ENCODE assay signal across 8 cellular contexts in genomic region chr15:81301815-81302399, GRCh38. TPM values are rescaled to one million over a fixed set of nuclear protein-coding genes. Genes with fewer than 3 reads are reported as not detected.
A peak's percentile ranks its signal among the peaks of the same experiment; 100 is the strongest.
DNase-seq lines count a peak whose midpoint lies in the region; ATAC-seq lines count a peak whose summit lies in the region.

No MANE protein-coding gene starts in this region.

- peaks cover 0 to 7% (median 0%) of the 10 kb centered on the region in 11 experiments; a peak in 1 of 22 replicates for H3K9me3 ChIP-seq in BLaER1 treated with 17β-estradiol and CSF1 and Interleukin-3, amounts not matched to agents 10 nM and 100 nM (replicated peaks in 1 of 11)

- H3K9me3 Mint-ChIP-seq in activated CD4-positive, alpha-beta memory T cell treated with anti-CD3 and anti-CD28 coated beads, Interleukin-2, amount 10 ng/mL, durations not matched to agents 7 days and 5 days, result no peaks in the 10 kb centered on the region

- H3K36me3 ChIP-seq in BLaER1 treated with 17β-estradiol and CSF1 and Interleukin-3, amounts not matched to agents 10 nM and 100 nM, result peaks cover 67 to 89% (median 75%) of the 10 kb centered on the region in 11 experiments
- H3K36me3 ChIP-seq in rectal smooth muscle tissue (ENCODE audit: control insufficient read depth, insufficient read depth, low read length), result peaks cover 9% of the 10 kb centered on the region

- peak overlapping the region; percentile 78 for H3K27ac Mint-ChIP-seq in activated CD4-positive, alpha-beta memory T cell treated with anti-CD3 and anti-CD28 coated beads, Interleukin-2, amount 10 ng/mL, durations not matched to agents 7 days and 5 days

- no peaks in the 10 kb centered on the region for H3K27me3 ChIP-seq in BLaER1 treated with 17β-estradiol and CSF1 and Interleukin-3, amounts not matched to agents 10 nM and 100 nM
- no peaks in the 10 kb centered on the region for H3K27me3 ChIP-seq in rectal smooth muscle tissue (ENCODE audit: control insufficient read depth, insufficient read depth, low read length)

- ATAC-seq in GM19025 (IDR thresholded peaks at IDR 0.05; ENCODE audit: low read depth, unreplicated experiment) (peak; percentile 84), HG03097 (IDR thresholded peaks at IDR 0.05; ENCODE audit: low FRiP score, unreplicated experiment) (peak; percentile 87)

- peaks cover 98% of the 10 kb centered on the region for H3K36me3 Mint-ChIP-seq in activated CD4-positive, alpha-beta memory T cell treated with anti-CD3 and anti-CD28 coated beads, Interleukin-2, amount 10 ng/mL, durations not matched to agents 7 days and 5 days (ENCODE audit: low read depth)

- CTCF ChIA-PET in activated CD4-positive, alpha-beta memory T cell treated with anti-CD3 and anti-CD28 coated beads, Interleukin-2, amount 10 ng/mL, durations not matched to agents 7 days and 5 days (lab: Charles Lee), result interaction anchor here (0.7 to 5.5 kb wide), 8 partner anchors 9 to 311 kb away, joined by 3 to 35 read pairs (median 6); partner anchors contain the start of gene STARD5

- H3K27ac ChIP-seq in BLaER1 treated with 17β-estradiol and CSF1 and Interleukin-3, amounts not matched to agents 10 nM and 100 nM, result peak overlapping the region; percentile 2 to 74 (median 28); a peak in 16 of 22 replicates
- H3K27ac ChIP-seq in rectal smooth muscle tissue (ENCODE audit: low read depth, low read length), result no peak overlapping the region

- H4K20me1 ChIP-seq in BLaER1 treated with 17β-estradiol and CSF1 and Interleukin-3, amounts not matched to agents 10 nM and 100 nM, result peaks cover 0 to 28% (median 0%) of the 10 kb centered on the region in 11 experiments; a peak in 8 of 22 replicates

- peak overlapping the region; percentile 98 for H3K4me3 Mint-ChIP-seq in activated CD4-positive, alpha-beta memory T cell treated with anti-CD3 and anti-CD28 coated beads, Interleukin-2, amount 10 ng/mL, durations not matched to agents 7 days and 5 days

- peak overlapping the region in 8 of 10 experiments; percentile 11 to 77 (median 70); a peak in 13 of 20 replicates for H3K4me3 ChIP-seq in BLaER1 treated with 17β-estradiol and CSF1 and Interleukin-3, amounts not matched to agents 10 nM and 100 nM
- H3K4me3 ChIP-seq in rectal smooth muscle tissue (ENCODE audit: low read length), result peak overlapping the region; percentile 22

- peak overlapping the region; percentile 90 to 100 (median 98) for H3K4me2 ChIP-seq in BLaER1 treated with 17β-estradiol and CSF1 and Interleukin-3, amounts not matched to agents 10 nM and 100 nM

- H3K4me1 Mint-ChIP-seq in activated CD4-positive, alpha-beta memory T cell treated with anti-CD3 and anti-CD28 coated beads, Interleukin-2, amount 10 ng/mL, durations not matched to agents 7 days and 5 days, result peaks cover 58% of the 10 kb centered on the region

- peak overlapping the region in 2 of 11 experiments; percentile 3 to 42; a peak in 2 of 22 replicates for H3K9ac ChIP-seq in BLaER1 treated with 17β-estradiol and CSF1 and Interleukin-3, amounts not matched to agents 10 nM and 100 nM
- no peak overlapping the region for H3K9ac ChIP-seq in rectal smooth muscle tissue (ENCODE audit: low read length)

- H3K4me1 ChIP-seq in BLaER1 treated with 17β-estradiol and CSF1 and Interleukin-3, amounts not matched to agents 10 nM and 100 nM, result peaks cover 81 to 98% (median 84%) of the 10 kb centered on the region in 10 experiments
- H3K4me1 ChIP-seq in rectal smooth muscle tissue (ENCODE audit: control insufficient read depth, insufficient read depth, low read length), result no peaks in the 10 kb centered on the region

- DNase-seq in activated CD4-positive, alpha-beta memory T cell treated with anti-CD3 and anti-CD28 coated beads, Interleukin-2, amount 10 ng/mL, durations not matched to agents 7 days and 5 days, result peak; percentile 60
- no peak for DNase-seq in iPS-NIHi11 (ENCODE audit: low spot score)
- DNase-seq in occipital lobe (lab: John Stamatoyannopoulos, UW), result no peak
- no peak for DNase-seq in foreskin melanocyte

- H3K27me3 Mint-ChIP-seq in activated CD4-positive, alpha-beta memory T cell treated with anti-CD3 and anti-CD28 coated beads, Interleukin-2, amount 10 ng/mL, durations not matched to agents 7 days and 5 days, result no peaks in the 10 kb centered on the region

- POLR2A ChIA-PET in activated CD4-positive, alpha-beta memory T cell treated with anti-CD3 and anti-CD28 coated beads, Interleukin-2, amount 10 ng/mL, durations not matched to agents 7 days and 5 days (lab: Charles Lee), result interaction anchor here (1.3 to 5.2 kb wide), 7 partner anchors 8 to 300 kb away, joined by 3 to 48 read pairs (median 10); partner anchors contain the start of gene STARD5

RNA-seq across cellular contexts. Expression of gene STARD5, which starts 22.0 kb away (rescaled TPM):
- 1 to 10 TPM; 4.2 TPM for total RNA-seq in activated CD4-positive, alpha-beta memory T cell treated with anti-CD3 and anti-CD28 coated beads, Interleukin-2, amount 10 ng/mL, durations not matched to agents 7 days and 5 days
- 5.9 TPM for total RNA-seq in occipital lobe
